8 cellular contexts compared by ENCODE assay signal in genomic region chr17:16353702-16354174, GRCh38. TPM values are rescaled to one million over a fixed set of nuclear protein-coding genes. Genes with fewer than 3 reads are reported as not detected.
DNase-seq lines count a peak whose midpoint lies in the region; ATAC-seq, FAIRE-seq and TF ChIP-seq lines count a peak whose summit lies in the region.
"Had no signal": no experiment of that assay in that cellular context is flagged by ENCODE, and none has a peak within 500 bp of the region (broad histone marks: within the 10 kb centered on the region; RNA-seq: fewer than 3 reads in every experiment).

No MANE protein-coding gene starts in this region.

- peak overlapping the region; percentile 79 for H3K4me3 Mint-ChIP-seq in HFFc6
- peak overlapping the region; percentile 80 for H3K4me3 Mint-ChIP-seq in activated T-helper 1 cell treated with anti-CD3 and anti-CD28 coated beads, Interleukin-12 subunit alpha, Interleukin-12 subunit beta, Interleukin-2, Interleukin-4 antibody, amounts not matched to agents 30 ng/mL and 10 ng/mL and 1 ng/mL, durations not matched to agents 14 hours and 24 hours and 36 hours
- peak overlapping the region; percentile 88 to 91 for H3K4me3 Mint-ChIP-seq in stimulated activated naive B cell treated with anti-CD40 and anti-IgM and Interleukin-4, amounts not matched to agents 10 μg/mL and 1 μg/mL and 100 μg/mL, for 72 hours

- intact Hi-C loops in activated T-helper 1 cell treated with anti-CD3 and anti-CD28 coated beads, Interleukin-12 subunit alpha, Interleukin-12 subunit beta, Interleukin-2, Interleukin-4 antibody, amounts not matched to agents 30 ng/mL and 10 ng/mL and 1 ng/mL, durations not matched to agents 14 hours and 24 hours and 36 hours (cut with micrococcal nuclease): loop anchor here (1.0 to 5.0 kb wide), 4 partner anchors 28 to 136 kb away; partner anchors contain the start of genes NCOR1, PIGL and UBB

- H3K27me3 Mint-ChIP-seq in HFFc6 (ENCODE audit: insufficient read depth): peaks cover 13% of the 10 kb centered on the region
- H3K27me3 Mint-ChIP-seq in activated T-helper 1 cell treated with anti-CD3 and anti-CD28 coated beads, Interleukin-12 subunit alpha, Interleukin-12 subunit beta, Interleukin-2, Interleukin-4 antibody, amounts not matched to agents 30 ng/mL and 10 ng/mL and 1 ng/mL, durations not matched to agents 14 hours and 24 hours and 36 hours (ENCODE audit: insufficient read depth): peaks cover 22% of the 10 kb centered on the region
- no peaks in the 10 kb centered on the region for H3K27me3 Mint-ChIP-seq in stimulated activated naive B cell treated with anti-CD40 and anti-IgM and Interleukin-4, amounts not matched to agents 10 μg/mL and 1 μg/mL and 100 μg/mL, for 72 hours

- no peak for TF ChIP-seq POLR2A in H54 (IDR thresholded peaks at IDR 0.05; ENCODE audit: low read depth, low read length)

- no peaks in the 10 kb centered on the region for H3K9me3 Mint-ChIP-seq in HFFc6
- H3K9me3 Mint-ChIP-seq in activated T-helper 1 cell treated with anti-CD3 and anti-CD28 coated beads, Interleukin-12 subunit alpha, Interleukin-12 subunit beta, Interleukin-2, Interleukin-4 antibody, amounts not matched to agents 30 ng/mL and 10 ng/mL and 1 ng/mL, durations not matched to agents 14 hours and 24 hours and 36 hours: no peaks in the 10 kb centered on the region
- no peaks in the 10 kb centered on the region for H3K9me3 Mint-ChIP-seq in stimulated activated naive B cell treated with anti-CD40 and anti-IgM and Interleukin-4, amounts not matched to agents 10 μg/mL and 1 μg/mL and 100 μg/mL, for 72 hours

- H3K27ac Mint-ChIP-seq in HFFc6: no peak overlapping the region
- H3K27ac Mint-ChIP-seq in activated T-helper 1 cell treated with anti-CD3 and anti-CD28 coated beads, Interleukin-12 subunit alpha, Interleukin-12 subunit beta, Interleukin-2, Interleukin-4 antibody, amounts not matched to agents 30 ng/mL and 10 ng/mL and 1 ng/mL, durations not matched to agents 14 hours and 24 hours and 36 hours: peak overlapping the region; percentile 63
- H3K27ac Mint-ChIP-seq in stimulated activated naive B cell treated with anti-CD40 and anti-IgM and Interleukin-4, amounts not matched to agents 10 μg/mL and 1 μg/mL and 100 μg/mL, for 72 hours: peak overlapping the region; percentile 90

- TF ChIP-seq CTCF in HFFc6 (IDR thresholded peaks at IDR 0.05): no peak

- no peak for DNase-seq in HFFc6
- no peak for DNase-seq in activated T-helper 1 cell treated with anti-CD3 and anti-CD28 coated beads, Interleukin-12 subunit alpha, Interleukin-12 subunit beta, Interleukin-2, Interleukin-4 antibody, amounts not matched to agents 30 ng/mL and 10 ng/mL and 1 ng/mL, durations not matched to agents 14 hours and 24 hours and 36 hours (ENCODE audit: low spot score)
- DNase-seq in stimulated activated naive B cell treated with anti-CD40 and anti-IgM and Interleukin-4, amounts not matched to agents 10 μg/mL and 1 μg/mL and 100 μg/mL, for 72 hours: no peak
- DNase-seq in DMS 273 treated with DMSO at 0.1 percent for 48 hours (lab: John Stamatoyannopoulos, UW): no peak
- DNase-seq in NCI-H187 treated with DMSO at 0.1 percent for 48 hours (lab: John Stamatoyannopoulos, UW): no peak
- DNase-seq in H54 (ENCODE audit: insufficient read length, low spot score): no peak

- H3K9me3 ChIP-seq in iPS-18c (ENCODE audit: control insufficient read depth, insufficient read depth, low read length): no peaks in the 10 kb centered on the region

- no peak for ATAC-seq in stimulated activated naive B cell treated with anti-CD40 and anti-IgM and Interleukin-4, amounts not matched to agents 10 μg/mL and 1 μg/mL and 100 μg/mL, for 72 hours (replicated peaks)

- FAIRE-seq in H54 (lab: Jason Lieb, UNC): no peak
- FAIRE-seq: colon had no signal

- H3K4me3 ChIP-seq in iPS-18c (ENCODE audit: insufficient read depth, low read depth, low read length): peak overlapping the region; percentile 25; the same call in 1 of the 2 replicates

- peaks cover 15% of the 10 kb centered on the region for H3K4me1 Mint-ChIP-seq in HFFc6 (ENCODE audit: low read depth)
- peaks cover 16% of the 10 kb centered on the region for H3K4me1 Mint-ChIP-seq in activated T-helper 1 cell treated with anti-CD3 and anti-CD28 coated beads, Interleukin-12 subunit alpha, Interleukin-12 subunit beta, Interleukin-2, Interleukin-4 antibody, amounts not matched to agents 30 ng/mL and 10 ng/mL and 1 ng/mL, durations not matched to agents 14 hours and 24 hours and 36 hours (ENCODE audit: low read depth)
- H3K4me1 Mint-ChIP-seq in stimulated activated naive B cell treated with anti-CD40 and anti-IgM and Interleukin-4, amounts not matched to agents 10 μg/mL and 1 μg/mL and 100 μg/mL, for 72 hours: peaks cover 7 to 8% of the 10 kb centered on the region in 2 donors

- no peaks in the 10 kb centered on the region; the same call in 1 of the 2 replicates for H3K36me3 Mint-ChIP-seq in HFFc6 (ENCODE audit: low read depth)
- H3K36me3 Mint-ChIP-seq in activated T-helper 1 cell treated with anti-CD3 and anti-CD28 coated beads, Interleukin-12 subunit alpha, Interleukin-12 subunit beta, Interleukin-2, Interleukin-4 antibody, amounts not matched to agents 30 ng/mL and 10 ng/mL and 1 ng/mL, durations not matched to agents 14 hours and 24 hours and 36 hours (ENCODE audit: low read depth): peaks cover 7% of the 10 kb centered on the region
- peaks cover 6 to 16% of the 10 kb centered on the region in 2 donors for H3K36me3 Mint-ChIP-seq in stimulated activated naive B cell treated with anti-CD40 and anti-IgM and Interleukin-4, amounts not matched to agents 10 μg/mL and 1 μg/mL and 100 μg/mL, for 72 hours

RNA-seq across cellular contexts. Expression of gene CENPV, which starts 0.5 kb away (rescaled TPM):
- total RNA-seq in HFFc6 (2021; fragmentation: NEBNext Ultra II Directional; extraction: Animal tissue kit (Norgen Biotek cat#: 25700)): 10 to 100 TPM; 12.2 to 22.4 (median 15.2) TPM
- total RNA-seq in activated T-helper 1 cell treated with anti-CD3 and anti-CD28 coated beads, Interleukin-12 subunit alpha, Interleukin-12 subunit beta, Interleukin-2, Interleukin-4 antibody, amounts not matched to agents 30 ng/mL and 10 ng/mL and 1 ng/mL, durations not matched to agents 14 hours and 24 hours and 36 hours: 47.1 and 54.7 TPM in 2 replicates

RNA-seq across cellular contexts. Expression of gene UBB, which starts 27.2 kb away (rescaled TPM):
- 1,000 to 10,000 TPM; 1,553 to 1,785 (median 1,678) TPM for total RNA-seq in HFFc6 (2021; fragmentation: NEBNext Ultra II Directional; extraction: Animal tissue kit (Norgen Biotek cat#: 25700))
- 1,933 and 1,974 TPM in 2 replicates for total RNA-seq in activated T-helper 1 cell treated with anti-CD3 and anti-CD28 coated beads, Interleukin-12 subunit alpha, Interleukin-12 subunit beta, Interleukin-2, Interleukin-4 antibody, amounts not matched to agents 30 ng/mL and 10 ng/mL and 1 ng/mL, durations not matched to agents 14 hours and 24 hours and 36 hours
